In genomic region chr13:41995946-41996345, GRCh38 we compare ENCODE assay signal across 11 cellular contexts. TPM values are rescaled to one million over a fixed set of nuclear protein-coding genes. Genes with fewer than 3 reads are reported as not detected.
DNase-seq lines count a peak whose midpoint lies in the region; ATAC-seq and TF ChIP-seq lines count a peak whose summit lies in the region.
"Had no signal": no experiment of that assay in that cellular context is flagged by ENCODE, and none has a peak within 500 bp of the region (broad histone marks: within the 10 kb centered on the region; RNA-seq: fewer than 3 reads in every experiment).

No MANE protein-coding gene starts in this region.

- intact Hi-C loops in activated CD4-positive, alpha-beta memory T cell treated with anti-CD3 and anti-CD28 coated beads for 36 hours (cut with micrococcal nuclease), result no loop called here

- in situ Hi-C loops in astrocyte of the spinal cord (cut with HindIII; ENCODE audit: low sequenced_read_pairs), result no loop called here

- WGBS in smooth muscle cell (ENCODE audit: low lambda C conversion rate), result 10% methylated on average over 5 of the region's 5 CpGs

- CTCF ChIA-PET in activated CD4-positive, alpha-beta memory T cell treated with anti-CD3 and anti-CD28 coated beads for 36 hours (lab: Charles Lee), result no interaction called here

- TF ChIP-seq CTCF in astrocyte of the spinal cord (IDR thresholded peaks at IDR 0.05; ENCODE audit: low read depth, low read length) (no peak), smooth muscle cell (IDR thresholded peaks at IDR 0.05; ENCODE audit: borderline replicate concordance, insufficient read depth, poor library complexity, severe bottlenecking) (no peak)

- H3F3A ChIP-seq in smooth muscle cell (ENCODE audit: low read depth), result peaks cover 5% of the 10 kb centered on the region

- H3K4me1 ChIP-seq in Karpas-422 (ENCODE audit: low read length) (no peaks in the 10 kb centered on the region), smooth muscle cell (ENCODE audit: low read depth) (peaks cover 4% of the 10 kb centered on the region)

- no peaks in the 10 kb centered on the region for H3K9me3 ChIP-seq in Karpas-422 (ENCODE audit: low read length)
- H3K9me3 ChIP-seq in smooth muscle cell (replicated peaks; ENCODE audit: low read depth), result no peaks in the 10 kb centered on the region
- H3K9me3 ChIP-seq: thyroid gland had no signal

- H3K9ac ChIP-seq in Karpas-422 (ENCODE audit: low read length), result no peak overlapping the region
- H3K9ac ChIP-seq in smooth muscle cell (ENCODE audit: low read depth), result no peak overlapping the region

- no peaks in the 10 kb centered on the region for H3K9me3 Mint-ChIP-seq in activated T-cell treated with anti-CD3 and anti-CD28 coated beads, Interleukin-2, amount 50 U/mL, for 24 hours
- no peaks in the 10 kb centered on the region for H3K9me3 Mint-ChIP-seq in activated CD4-positive, alpha-beta memory T cell treated with anti-CD3 and anti-CD28 coated beads for 36 hours
- H3K9me3 Mint-ChIP-seq: H9 had no signal

- H3K36me3 ChIP-seq in Karpas-422 (ENCODE audit: insufficient read depth, low read length) (no peaks in the 10 kb centered on the region), smooth muscle cell (ENCODE audit: low read depth) (no peaks in the 10 kb centered on the region)
- H3K36me3 ChIP-seq: thyroid gland had no signal

- H2AFZ ChIP-seq in Karpas-422 (ENCODE audit: low read length), result 0 out of 2 replicates have a peak overlapping the region, but pooled peaks have one; percentile 41
- no peak overlapping the region for H2AFZ ChIP-seq in smooth muscle cell (ENCODE audit: low read depth)

- H3K79me2 ChIP-seq in Karpas-422 (ENCODE audit: low read length) (no peaks in the 10 kb centered on the region), smooth muscle cell (ENCODE audit: low read depth) (no peaks in the 10 kb centered on the region)

- H3K27me3 Mint-ChIP-seq in activated T-cell treated with anti-CD3 and anti-CD28 coated beads, Interleukin-2, amount 50 U/mL, for 24 hours, result no peaks in the 10 kb centered on the region
- H3K27me3 Mint-ChIP-seq in activated CD4-positive, alpha-beta memory T cell treated with anti-CD3 and anti-CD28 coated beads for 36 hours, result peaks cover 7% of the 10 kb centered on the region

- H3K27ac ChIP-seq in Karpas-422 (ENCODE audit: low read length) (no peak overlapping the region), smooth muscle cell (ENCODE audit: low read depth) (peak overlapping the region; percentile 57)
- H3K27ac ChIP-seq: thyroid gland had no signal

- H3K9me2 ChIP-seq in Karpas-422 (replicated peaks; ENCODE audit: insufficient read depth, low read length), result no peaks in the 10 kb centered on the region

- H4K20me1 ChIP-seq in Karpas-422 (ENCODE audit: insufficient read depth, low read depth, low read length) (no peaks in the 10 kb centered on the region), smooth muscle cell (ENCODE audit: low read depth) (no peaks in the 10 kb centered on the region)

- H3K36me3 Mint-ChIP-seq in activated T-cell treated with anti-CD3 and anti-CD28 coated beads, Interleukin-2, amount 50 U/mL, for 24 hours (ENCODE audit: low read depth), result no peaks in the 10 kb centered on the region
- no peaks in the 10 kb centered on the region for H3K36me3 Mint-ChIP-seq in activated CD4-positive, alpha-beta memory T cell treated with anti-CD3 and anti-CD28 coated beads for 36 hours

- POLR2A ChIA-PET in activated CD4-positive, alpha-beta memory T cell treated with anti-CD3 and anti-CD28 coated beads for 36 hours (lab: Charles Lee), result no interaction called here

- H3K4me1 Mint-ChIP-seq in activated T-cell treated with anti-CD3 and anti-CD28 coated beads, Interleukin-2, amount 50 U/mL, for 24 hours (ENCODE audit: low read depth), result peaks cover 8% of the 10 kb centered on the region
- H3K4me1 Mint-ChIP-seq in activated CD4-positive, alpha-beta memory T cell treated with anti-CD3 and anti-CD28 coated beads for 36 hours (ENCODE audit: low read depth), result no peaks in the 10 kb centered on the region

- DNase-seq in activated T-cell treated with anti-CD3 and anti-CD28 coated beads for 24 hours (ENCODE audit: low read depth) (peak; percentile 9), Karpas-422 (no peak), astrocyte of the spinal cord (ENCODE audit: low read depth, low spot score) (peak; percentile 43), smooth muscle cell (lab: John Stamatoyannopoulos, UW; ENCODE audit: unreplicated experiment) (no peak)
- DNase-seq in activated T-cell treated with anti-CD3 and anti-CD28 coated beads, Interleukin-2, amount 50 U/mL, for 24 hours, result no peak
- DNase-seq in activated CD4-positive, CD25-positive, alpha-beta regulatory T cell treated with anti-CD3 and anti-CD28 coated beads, Interleukin-2, amount 50 U/mL, for 72 hours, result no peak
- DNase-seq in activated CD4-positive, alpha-beta memory T cell treated with anti-CD3 and anti-CD28 coated beads for 36 hours, result no peak
- DNase-seq: effector CD4-positive, alpha-beta T cell; H9 had no signal

- H3K27me3 ChIP-seq in Karpas-422 (ENCODE audit: low read length), result no peaks in the 10 kb centered on the region
- H3K27me3 ChIP-seq in smooth muscle cell (ENCODE audit: low read depth), result no peaks in the 10 kb centered on the region
- H3K27me3 ChIP-seq: thyroid gland had no signal

- H3K4me2 ChIP-seq in Karpas-422 (ENCODE audit: low read depth, low read length, poor library complexity, severe bottlenecking), result no peak overlapping the region
- peak overlapping the region; percentile 26 for H3K4me2 ChIP-seq in smooth muscle cell

- H3K4me3 ChIP-seq in Karpas-422 (ENCODE audit: low read length) (no peak overlapping the region), astrocyte of the spinal cord (ENCODE audit: low read depth, low read length) (no peak overlapping the region), smooth muscle cell (no peak overlapping the region)
- H3K4me3 ChIP-seq: thyroid gland had no signal

- no peak for ATAC-seq in GM19463 (IDR thresholded peaks at IDR 0.05; ENCODE audit: unreplicated experiment)

- no peak overlapping the region for H3K4me3 Mint-ChIP-seq in activated T-cell treated with anti-CD3 and anti-CD28 coated beads, Interleukin-2, amount 50 U/mL, for 24 hours
- no peak overlapping the region for H3K4me3 Mint-ChIP-seq in activated CD4-positive, alpha-beta memory T cell treated with anti-CD3 and anti-CD28 coated beads for 36 hours
- H3K4me3 Mint-ChIP-seq: H9 had no signal

- H3K27ac Mint-ChIP-seq in activated T-cell treated with anti-CD3 and anti-CD28 coated beads, Interleukin-2, amount 50 U/mL, for 24 hours, result no peak overlapping the region
- H3K27ac Mint-ChIP-seq in activated CD4-positive, alpha-beta memory T cell treated with anti-CD3 and anti-CD28 coated beads for 36 hours, result no peak overlapping the region
- H3K27ac Mint-ChIP-seq: H9 had no signal

RNA-seq across cellular contexts. Expression of gene VWA8, which starts 35.0 kb away (rescaled TPM):
- 23.8 and 35.7 TPM in 2 replicates for total RNA-seq in Karpas-422 (2014; rRNA removed; shearing (Covaris generic); ENCODE audit: low replicate concordance)
- total RNA-seq in smooth muscle cell, result 14.4 and 17.2 TPM in 2 replicates
- 2.6 and 3.6 TPM in 2 replicates for polyA plus RNA-seq in smooth muscle cell
- total RNA-seq in activated CD4-positive, alpha-beta memory T cell treated with anti-CD3 and anti-CD28 coated beads for 36 hours, result 10 to 100 TPM; 16.8 to 17.1 TPM

RNA-seq across cellular contexts. Expression of gene DGKH, which starts 52.5 kb away (rescaled TPM):
- 3.8 and 7.3 TPM in 2 replicates for total RNA-seq in Karpas-422 (2014; rRNA removed; shearing (Covaris generic); ENCODE audit: low replicate concordance)
- total RNA-seq in smooth muscle cell, result 6.8 and 7.1 TPM in 2 replicates
- 1.3 and 2.6 TPM in 2 replicates for polyA plus RNA-seq in smooth muscle cell
- 10 to 100 TPM in 1 of 2 experiments, 1 to 10 TPM in 1; 8.9 to 11.6 TPM for total RNA-seq in activated CD4-positive, alpha-beta memory T cell treated with anti-CD3 and anti-CD28 coated beads for 36 hours

Comparison
In these comparisons a context has a peak if more than half of its experiments do, and no peak if none do; other contexts are left out.
1. DNase-seq: peak in activated T-cell treated with anti-CD3 and anti-CD28 coated beads for 24 hours (single experiment) and astrocyte of the spinal cord (single experiment); none in activated T-cell treated with anti-CD3 and anti-CD28 coated beads, Interleukin-2, amount 50 U/mL, for 24 hours (single experiment), Karpas-422 (single experiment), smooth muscle cell (single experiment), activated CD4-positive, CD25-positive, alpha-beta regulatory T cell treated with anti-CD3 and anti-CD28 coated beads, Interleukin-2, amount 50 U/mL, for 72 hours (single experiment) and activated CD4-positive, alpha-beta memory T cell treated with anti-CD3 and anti-CD28 coated beads for 36 hours (single experiment).